ENCODE assay signal across 1 cellular context in genomic region chr1:164712131-164713031, GRCh38.
A peak's percentile ranks its signal among the peaks of the same experiment; 100 is the strongest.
TF ChIP-seq lines count a peak whose summit lies in the region.

No MANE protein-coding gene starts in this region.

TF ChIP-seq in K562, 482 proteins besides CTCF, POLR2A, EP300 and RAD21 (continued from another document and continues in another):
- TF ChIP-seq PRDM10 (IDR thresholded peaks at IDR 0.05; ENCODE audit: partially characterized antibody) = no peak
- 0 out of 2 replicates have a peak, but pooled peaks have one; percentile 41 for TF ChIP-seq PHTF2 (CRISPR knock-in tag; IDR thresholded peaks at IDR 0.05)
- TF ChIP-seq SIRT6 (IDR thresholded peaks at IDR 0.05; ENCODE audit: low read depth, low read length) = no peak
- TF ChIP-seq SRSF3 (IDR thresholded peaks at IDR 0.05; ENCODE audit: insufficient read depth, low read length) = no peak
- TF ChIP-seq ZFP30 (CRISPR knock-in tag; IDR thresholded peaks at IDR 0.05; ENCODE audit: borderline replicate concordance) = no peak
- TF ChIP-seq SMAD4 (CRISPR knock-in tag; conservative IDR thresholded peaks at IDR 0.05) = peak; percentile 97
- TF ChIP-seq XRCC4 (IDR thresholded peaks at IDR 0.05; ENCODE audit: extremely low read depth, insufficient read depth, insufficient read length) = no peak
- TF ChIP-seq KLF13 (tag; IDR thresholded peaks at IDR 0.05; ENCODE audit: borderline replicate concordance, low read depth) = 0 out of 2 replicates have a peak, but pooled peaks have one; percentile 13
- no peak for TF ChIP-seq YBX1 (IDR thresholded peaks at IDR 0.05)
- TF ChIP-seq ZNF384 (IDR thresholded peaks at IDR 0.05; ENCODE audit: low read depth, low read length) = peak; percentile 92
- TF ChIP-seq ZEB2 (IDR thresholded peaks at IDR 0.05) = peak; percentile 72
- TF ChIP-seq MGA (IDR thresholded peaks at IDR 0.05) = peak; percentile 94
- TF ChIP-seq MNT (conservative IDR thresholded peaks at IDR 0.05) = peak in 1 of 2 experiments; percentile 64; a peak in 2 of 4 replicates
- no peak for TF ChIP-seq TRIM28 (IDR thresholded peaks at IDR 0.05)
- TF ChIP-seq POLR2H (tag; IDR thresholded peaks at IDR 0.05; ENCODE audit: low read depth) = no peak
- TF ChIP-seq NFE2 (IDR thresholded peaks at IDR 0.05; ENCODE audit: low read depth) = peak; percentile 37; the same call in 1 of the 2 replicates
- TF ChIP-seq SNAPC5 (CRISPR knock-in tag; IDR thresholded peaks at IDR 0.05) = no peak
- peak; percentile 76; the same call in 1 of the 2 replicates for TF ChIP-seq BCL6 (CRISPR knock-in tag; IDR thresholded peaks at IDR 0.05)
- TF ChIP-seq FOSL1 (tag; conservative IDR thresholded peaks at IDR 0.05) = peak; percentile 79
- TF ChIP-seq ZNF586 (CRISPR knock-in tag; conservative IDR thresholded peaks at IDR 0.05) = no peak
- TF ChIP-seq EP400 (IDR thresholded peaks at IDR 0.05) = peak; percentile 46; the same call in 1 of the 2 replicates
- TF ChIP-seq ZNF121 (CRISPR knock-in tag; conservative IDR thresholded peaks at IDR 0.05) = no peak
- TF ChIP-seq POLR3A (IDR thresholded peaks at IDR 0.05; ENCODE audit: borderline replicate concordance, extremely low read depth, insufficient read depth, insufficient read length) = no peak
- no peak for TF ChIP-seq ZNF140 (CRISPR knock-in tag; IDR thresholded peaks at IDR 0.05)
- no peak for TF ChIP-seq ZNF217 (CRISPR knock-in tag; IDR thresholded peaks at IDR 0.05)
- peak; percentile 51; the same call in 1 of the 2 replicates for TF ChIP-seq SP1 (CRISPR knock-in tag; IDR thresholded peaks at IDR 0.05)
- no peak for TF ChIP-seq RNF219 (CRISPR knock-in tag; IDR thresholded peaks at IDR 0.05)
- TF ChIP-seq GMEB1 (CRISPR knock-in tag; IDR thresholded peaks at IDR 0.05) = peak; percentile 52; the same call in 1 of the 2 replicates
- TF ChIP-seq POLR2AphosphoS2 (IDR thresholded peaks at IDR 0.05; ENCODE audit: low read length) = no peak
- TF ChIP-seq NR4A1 (CRISPR knock-in tag; IDR thresholded peaks at IDR 0.05) = peak; percentile 38; the same call in 1 of the 2 replicates
- TF ChIP-seq NR4A1 (tag; IDR thresholded peaks at IDR 0.05) = peak; percentile 99
- TF ChIP-seq MYBL2 (IDR thresholded peaks at IDR 0.05; ENCODE audit: low read depth) = peak; percentile 40; the same call in 1 of the 2 replicates
- no peak for TF ChIP-seq MYBL2 (CRISPR knock-in tag; IDR thresholded peaks at IDR 0.05; ENCODE audit: borderline replicate concordance)
- peak; percentile 93 for TF ChIP-seq TFAP4 (CRISPR knock-in tag; IDR thresholded peaks at IDR 0.05; ENCODE audit: borderline replicate concordance)
- TF ChIP-seq ZC3H8 (IDR thresholded peaks at IDR 0.05) = no peak
- no peak for TF ChIP-seq MECOM (CRISPR knock-in tag; IDR thresholded peaks at IDR 0.05)
- no peak for TF ChIP-seq SRSF9 (IDR thresholded peaks at IDR 0.05; ENCODE audit: borderline replicate concordance, low read depth, low read length)
- TF ChIP-seq KLF10 (CRISPR knock-in tag; IDR thresholded peaks at IDR 0.05) = no peak
- TF ChIP-seq IRF2 (CRISPR knock-in tag; IDR thresholded peaks at IDR 0.05) = no peak
- no peak for TF ChIP-seq GABPB2 (CRISPR knock-in tag; conservative IDR thresholded peaks at IDR 0.05)
- peak; percentile 99 for TF ChIP-seq FOXM1 (IDR thresholded peaks at IDR 0.05; ENCODE audit: low read depth)
- no peak for TF ChIP-seq FOXM1 (CRISPR knock-in tag; IDR thresholded peaks at IDR 0.05; ENCODE audit: low read depth)
- TF ChIP-seq NR2C2 (CRISPR knock-in tag; IDR thresholded peaks at IDR 0.05) = no peak
- 0 out of 2 replicates have a peak, but pooled peaks have one; percentile 53 for TF ChIP-seq NR2C2 (tag; IDR thresholded peaks at IDR 0.05)
